ENCODE assay signal across 7 cellular contexts in the genomic region with DNA sequence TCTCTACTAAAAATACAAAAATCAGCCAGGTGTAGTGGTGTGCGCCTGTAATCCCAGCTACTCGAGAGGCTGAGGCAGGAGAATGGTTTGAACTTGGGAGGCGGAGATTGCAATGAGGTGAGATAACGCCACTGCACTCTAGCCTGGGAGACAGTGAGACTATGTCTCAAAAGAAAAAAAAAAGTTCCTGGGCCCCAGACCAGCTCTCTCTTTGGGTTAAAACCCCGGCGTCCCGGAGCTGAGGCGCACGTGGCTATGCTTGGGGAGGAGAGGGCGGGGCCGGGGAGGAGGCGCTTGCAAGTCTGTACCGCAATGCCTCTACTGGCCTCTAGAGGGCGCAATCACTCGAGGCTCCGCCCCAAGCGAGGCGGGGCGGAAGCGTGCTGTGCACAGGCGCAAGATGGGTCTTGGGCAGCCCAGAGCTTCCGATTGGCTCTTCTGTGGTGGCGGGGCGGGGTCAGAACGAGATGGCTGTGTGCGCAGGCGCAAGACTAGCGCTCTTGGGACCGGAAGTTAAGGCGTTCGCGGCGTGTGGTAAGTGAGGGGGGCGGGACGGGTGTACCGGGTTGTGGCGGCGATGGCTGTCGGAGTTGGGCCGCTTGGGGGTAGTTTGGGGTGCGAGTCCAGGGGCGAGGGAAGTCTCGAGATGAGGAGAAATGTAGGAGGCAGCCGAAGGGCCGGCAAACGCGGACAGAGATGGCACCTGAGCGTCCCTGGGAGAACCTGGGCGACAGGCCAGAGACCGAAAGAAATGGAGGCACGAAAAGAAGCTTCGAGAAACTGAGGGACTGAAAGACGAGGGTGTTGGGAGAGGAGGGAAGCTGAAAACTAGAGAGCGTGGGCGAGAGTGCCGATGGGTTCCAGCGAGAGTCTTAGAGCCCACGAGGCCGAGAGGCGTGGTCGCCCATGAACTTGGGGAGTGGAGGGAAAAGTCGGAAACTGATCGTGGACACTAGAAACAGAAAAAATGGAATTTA. TPM values are rescaled to one million over a fixed set of nuclear protein-coding genes. Genes with fewer than 3 reads are reported as not detected.
DNase-seq lines count a peak whose midpoint lies in the region; ATAC-seq and TF ChIP-seq lines count a peak whose summit lies in the region.

A gene with protein sequence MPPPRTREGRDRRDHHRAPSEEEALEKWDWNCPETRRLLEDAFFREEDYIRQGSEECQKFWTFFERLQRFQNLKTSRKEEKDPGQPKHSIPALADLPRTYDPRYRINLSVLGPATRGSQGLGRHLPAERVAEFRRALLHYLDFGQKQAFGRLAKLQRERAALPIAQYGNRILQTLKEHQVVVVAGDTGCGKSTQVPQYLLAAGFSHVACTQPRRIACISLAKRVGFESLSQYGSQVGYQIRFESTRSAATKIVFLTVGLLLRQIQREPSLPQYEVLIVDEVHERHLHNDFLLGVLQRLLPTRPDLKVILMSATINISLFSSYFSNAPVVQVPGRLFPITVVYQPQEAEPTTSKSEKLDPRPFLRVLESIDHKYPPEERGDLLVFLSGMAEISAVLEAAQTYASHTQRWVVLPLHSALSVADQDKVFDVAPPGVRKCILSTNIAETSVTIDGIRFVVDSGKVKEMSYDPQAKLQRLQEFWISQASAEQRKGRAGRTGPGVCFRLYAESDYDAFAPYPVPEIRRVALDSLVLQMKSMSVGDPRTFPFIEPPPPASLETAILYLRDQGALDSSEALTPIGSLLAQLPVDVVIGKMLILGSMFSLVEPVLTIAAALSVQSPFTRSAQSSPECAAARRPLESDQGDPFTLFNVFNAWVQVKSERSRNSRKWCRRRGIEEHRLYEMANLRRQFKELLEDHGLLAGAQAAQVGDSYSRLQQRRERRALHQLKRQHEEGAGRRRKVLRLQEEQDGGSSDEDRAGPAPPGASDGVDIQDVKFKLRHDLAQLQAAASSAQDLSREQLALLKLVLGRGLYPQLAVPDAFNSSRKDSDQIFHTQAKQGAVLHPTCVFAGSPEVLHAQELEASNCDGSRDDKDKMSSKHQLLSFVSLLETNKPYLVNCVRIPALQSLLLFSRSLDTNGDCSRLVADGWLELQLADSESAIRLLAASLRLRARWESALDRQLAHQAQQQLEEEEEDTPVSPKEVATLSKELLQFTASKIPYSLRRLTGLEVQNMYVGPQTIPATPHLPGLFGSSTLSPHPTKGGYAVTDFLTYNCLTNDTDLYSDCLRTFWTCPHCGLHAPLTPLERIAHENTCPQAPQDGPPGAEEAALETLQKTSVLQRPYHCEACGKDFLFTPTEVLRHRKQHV (plus strand): TSS at position 497 of the 977 bp plus-strand sequence. CDS start 3,716 bp downstream, outside the sequence.

- no peaks in the 10 kb centered on the region for H3K9me3 ChIP-seq in hepatocyte (ENCODE audit: low read depth)

- ATAC-seq in GM18508 (IDR thresholded peaks at IDR 0.05; ENCODE audit: insufficient read depth, unreplicated experiment) (peak; percentile 48), HG03025 (IDR thresholded peaks at IDR 0.05; ENCODE audit: low FRiP score, unreplicated experiment) (peak; percentile 95)

- peak; percentile 98 for DNase-seq in NCI-H2081 (lab: John Stamatoyannopoulos, UW)
- peak; percentile 98 for DNase-seq in T1000 (lab: John Stamatoyannopoulos, UW)
- DNase-seq in astrocyte of the spinal cord (ENCODE audit: low read depth, low spot score): peak; percentile 99
- DNase-seq in hepatocyte (ENCODE audit: low spot score): peak; percentile 99
- peak; percentile 96 for DNase-seq in retina

- in situ Hi-C loops in astrocyte of the spinal cord (cut with HindIII; ENCODE audit: low sequenced_read_pairs): no loop called here

- H3K27me3 ChIP-seq in hepatocyte: no peaks in the 10 kb centered on the region

- peak within 1 kb of the TSS; percentile 56 for H2AFZ ChIP-seq in hepatocyte

- no peaks in the 10 kb centered on the region for H3K4me1 ChIP-seq in hepatocyte (ENCODE audit: insufficient read depth)

- peaks cover 25% of the 10 kb centered on the region for H3K79me2 ChIP-seq in hepatocyte

- H4K20me1 ChIP-seq in hepatocyte (ENCODE audit: insufficient read depth, poor library complexity, severe bottlenecking): no peaks in the 10 kb centered on the region

- 5% methylated on average over 62 of the region's 63 CpGs for WGBS in hepatocyte (ENCODE audit: low lambda C conversion rate, missing lambda C conversion rate)

- H3K4me2 ChIP-seq in hepatocyte: peak within 1 kb of the TSS; percentile 87

- TF ChIP-seq CTCF in astrocyte of the spinal cord (IDR thresholded peaks at IDR 0.05; ENCODE audit: low read depth, low read length) (peak; percentile 99), hepatocyte (IDR thresholded peaks at IDR 0.05; ENCODE audit: poor library complexity) (peak; percentile 99)

- H3K9me2 ChIP-seq in hepatocyte (replicated peaks; ENCODE audit: insufficient read depth): no peaks in the 10 kb centered on the region

- H3K36me3 ChIP-seq in hepatocyte (replicated peaks; ENCODE audit: insufficient read depth, low read depth): no peaks in the 10 kb centered on the region

- H3K4me3 ChIP-seq in astrocyte of the spinal cord (ENCODE audit: low read depth, low read length) (peak within 1 kb of the TSS; percentile 79), hepatocyte (peak within 1 kb of the TSS; percentile 54)

- H3K27ac ChIP-seq in hepatocyte: peak within 1 kb of the TSS; percentile 58

RNA-seq across cellular contexts. Expression of the gene that starts here (rescaled TPM):
- total RNA-seq in hepatocyte: 9.3 and 10.7 TPM in 2 replicates
- 17.6 and 18.2 TPM in 2 replicates for polyA plus RNA-seq in hepatocyte

Comparison
In these comparisons a context has a peak if more than half of its experiments do, and no peak if none do; other contexts are left out.
1. Peak in every context shown above with its lines: DNase-seq, ATAC-seq, H3K4me3 ChIP-seq and H3K27ac ChIP-seq.